8 cellular contexts compared by ENCODE assay signal in the genomic region with DNA sequence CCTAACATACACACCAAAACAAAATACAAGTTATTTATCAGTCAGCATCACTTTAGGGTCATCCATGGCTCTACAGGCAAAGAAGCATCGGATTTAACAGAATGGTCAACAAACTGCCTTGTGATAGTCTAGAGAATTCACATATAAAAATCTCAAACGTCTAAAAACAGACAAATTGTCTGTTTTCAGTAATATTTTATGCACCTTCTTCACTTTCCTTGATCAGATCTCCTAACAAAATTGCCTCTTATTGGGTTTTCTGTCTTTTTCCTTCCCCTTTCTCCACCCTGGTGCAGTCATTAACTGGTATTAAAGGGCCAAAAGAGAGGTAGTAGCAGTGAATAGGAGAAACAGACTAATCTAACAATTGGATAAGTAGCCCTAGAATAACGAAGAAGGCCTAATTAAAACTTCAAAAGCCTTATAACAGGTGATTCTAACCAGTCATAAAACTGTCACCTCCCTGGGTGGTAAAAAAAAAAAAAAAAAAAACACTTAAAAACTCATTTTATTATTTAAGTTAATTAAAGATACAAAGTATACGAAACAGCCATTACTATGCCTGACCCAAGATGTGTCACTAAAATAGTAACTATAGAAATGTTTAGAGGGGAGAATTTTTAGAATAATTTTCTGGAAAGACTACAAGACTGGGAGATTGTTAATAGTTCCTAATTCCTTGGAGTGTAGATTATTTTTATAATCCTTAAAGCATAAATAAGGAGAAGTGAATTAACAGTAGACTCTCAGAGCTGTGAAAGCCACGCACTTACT. TPM values are rescaled to one million over a fixed set of nuclear protein-coding genes. Genes with fewer than 3 reads are reported as not detected.
DNase-seq lines count a peak whose midpoint lies in the region; ATAC-seq and TF ChIP-seq lines count a peak whose summit lies in the region.

No MANE protein-coding gene starts in this region.

- peaks cover 53% of the 10 kb centered on the region for H3K79me2 ChIP-seq in OCI-LY1 (ENCODE audit: insufficient read depth, low read length)
- peaks cover 9% of the 10 kb centered on the region for H3K79me2 ChIP-seq in parathyroid adenoma

- H2AFZ ChIP-seq in OCI-LY1 (ENCODE audit: low read length), result no peak overlapping the region
- peak overlapping the region; percentile 93 for H2AFZ ChIP-seq in parathyroid adenoma

- H3K4me2 ChIP-seq in OCI-LY1 (ENCODE audit: low read length) (peak overlapping the region; percentile 86), parathyroid adenoma (ENCODE audit: low read length) (peak overlapping the region; percentile 77)

- H3K4me3 ChIP-seq in GM06990 (replicated peaks; ENCODE audit: low read depth, low read length), result peak overlapping the region; percentile 82
- H3K4me3 ChIP-seq in OCI-LY1 (ENCODE audit: low read depth, low read length, poor library complexity, severe bottlenecking), result peak overlapping the region; percentile 76
- H3K4me3 ChIP-seq in epithelial cell of esophagus (ENCODE audit: low read length), result peak overlapping the region; percentile 86
- peak overlapping the region; percentile 64 for H3K4me3 ChIP-seq in parathyroid adenoma (ENCODE audit: low read depth, low read length)

- ATAC-seq in GM21529 (IDR thresholded peaks at IDR 0.05; ENCODE audit: unreplicated experiment) (no peak), GM18511 (IDR thresholded peaks at IDR 0.05; ENCODE audit: unreplicated experiment) (no peak)

- H3K9ac ChIP-seq in OCI-LY1 (ENCODE audit: low read length), result peak overlapping the region; percentile 76
- no peak overlapping the region for H3K9ac ChIP-seq in parathyroid adenoma

- no peaks in the 10 kb centered on the region for H4K20me1 ChIP-seq in OCI-LY1 (ENCODE audit: insufficient read depth, low read length)

- H3K27me3 ChIP-seq in GM06990 (replicated peaks; ENCODE audit: control insufficient read depth, insufficient read depth, low read length), result no peaks in the 10 kb centered on the region
- H3K27me3 ChIP-seq in OCI-LY1 (ENCODE audit: insufficient read depth, low read length), result no peaks in the 10 kb centered on the region
- H3K27me3 ChIP-seq in parathyroid adenoma (ENCODE audit: control insufficient read depth, insufficient read depth, low read length), result no peaks in the 10 kb centered on the region

- no peak for TF ChIP-seq CTCF in GM06990 (IDR thresholded peaks at IDR 0.05; ENCODE audit: insufficient read depth, low read length, poor library complexity, severe bottlenecking)
- no peak for TF ChIP-seq CTCF in OCI-LY1 (IDR thresholded peaks at IDR 0.05; ENCODE audit: low read length)
- no peak for TF ChIP-seq CTCF in epithelial cell of esophagus (IDR thresholded peaks at IDR 0.05; ENCODE audit: insufficient read depth, low read depth, low read length, missing control alignments)
- no peak for TF ChIP-seq CTCF in parathyroid adenoma (IDR thresholded peaks at IDR 0.05)

- H3K9me3 ChIP-seq in OCI-LY1 (ENCODE audit: low read length) (no peaks in the 10 kb centered on the region), parathyroid adenoma (ENCODE audit: control insufficient read depth, low read length) (no peaks in the 10 kb centered on the region)

- no peaks in the 10 kb centered on the region for H3K36me3 ChIP-seq in GM06990 (ENCODE audit: control insufficient read depth, insufficient read depth, low read length)
- H3K36me3 ChIP-seq in OCI-LY1 (ENCODE audit: insufficient read depth, low read length), result no peaks in the 10 kb centered on the region
- H3K36me3 ChIP-seq in parathyroid adenoma (ENCODE audit: control insufficient read depth, insufficient read depth, low read length), result no peaks in the 10 kb centered on the region

- H3K27ac ChIP-seq in OCI-LY1 (ENCODE audit: low read depth, low read length, poor library complexity, severe bottlenecking) (peak overlapping the region; percentile 71), parathyroid adenoma (no peak overlapping the region)

- H3K4me1 ChIP-seq in OCI-LY1 (ENCODE audit: insufficient read depth, low read length, severe bottlenecking), result peaks cover 40% of the 10 kb centered on the region
- no peaks in the 10 kb centered on the region for H3K4me1 ChIP-seq in parathyroid adenoma

- H3K9me2 ChIP-seq in OCI-LY1 (ENCODE audit: low read depth, low read length), result no peaks in the 10 kb centered on the region

- H3F3A ChIP-seq in OCI-LY1 (ENCODE audit: insufficient read depth, low read length), result no peaks in the 10 kb centered on the region

- no peak for DNase-seq in GM06990 (ENCODE audit: extremely low read depth, insufficient read length)
- DNase-seq in epithelial cell of esophagus (ENCODE audit: low read depth), result no peak
- DNase-seq in NCI-H187 treated with DMSO at 0.1 percent for 48 hours (lab: John Stamatoyannopoulos, UW), result no peak
- no peak for DNase-seq in mesenteric fat pad (ENCODE audit: low spot score)

RNA-seq across cellular contexts. Expression of gene KIF21A, which starts 1.5 kb away (rescaled TPM):
- total RNA-seq in mesenteric fat pad, result 19.3 TPM
